10 cellular contexts compared by ENCODE assay signal in the genomic region with DNA sequence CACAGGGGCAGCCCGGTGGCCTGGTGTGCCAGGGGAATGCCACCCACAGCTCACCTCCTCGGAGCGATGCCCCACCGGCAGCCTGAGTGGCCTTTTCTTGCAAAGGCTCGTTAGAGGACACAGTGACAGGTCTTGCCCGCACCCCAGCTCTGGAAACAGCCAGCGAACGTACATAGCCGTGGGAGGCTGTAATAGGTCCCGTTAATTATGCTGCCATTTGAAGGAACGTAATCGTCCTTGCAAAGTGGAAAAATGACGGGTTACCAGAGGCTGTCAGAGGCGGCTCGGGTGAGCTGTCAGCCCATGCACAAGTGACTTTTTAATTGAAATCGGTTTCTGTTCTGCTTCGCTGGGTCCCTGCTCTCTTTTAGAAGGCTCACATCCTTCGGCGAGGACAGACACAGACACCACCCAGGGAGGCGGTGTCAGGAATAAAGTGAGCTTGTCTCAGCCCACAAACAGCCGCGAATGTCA.
DNase-seq lines count a peak whose midpoint lies in the region; ATAC-seq lines count a peak whose summit lies in the region.
"Had no signal": no experiment of that assay in that cellular context is flagged by ENCODE, and none has a peak within 500 bp of the region (broad histone marks: within the 10 kb centered on the region; RNA-seq: fewer than 3 reads in every experiment).

No MANE protein-coding gene starts in this region.

- no peak for ATAC-seq in HG03520 (IDR thresholded peaks at IDR 0.05; ENCODE audit: unreplicated experiment)
- no peak for ATAC-seq in activated CD4-positive, CD25-positive, alpha-beta regulatory T cell treated with anti-CD3 and anti-CD28 coated beads, Interleukin-2, amount 50 U/mL, for 24 hours
- ATAC-seq: left cardiac atrium had no signal

- DNase-seq in EH (ENCODE audit: low read depth) (peak; percentile 23), NCI-H2171 treated with DMSO at 0.1 percent for 48 hours (lab: John Stamatoyannopoulos, UW) (peak; percentile 52), nucleus accumbens (lab: John Stamatoyannopoulos, UW) (peak in 32 of 56 donors; percentile 2 to 66 (median 28)), AG08396 (ENCODE audit: low spot score) (no peak), amniotic stem cell (lab: John Stamatoyannopoulos, UW) (no peak)
- DNase-seq: left cardiac atrium; stimulated activated CD4-positive, alpha-beta T cell treated with anti-CD3 and anti-CD28 coated beads, Interleukin-12 subunit alpha, Interleukin-12 subunit beta, amount 100 ng/mL, for 4 hours had no signal

- peaks cover 14% of the 10 kb centered on the region for H3K4me1 ChIP-seq in ectodermal cell (ENCODE audit: control insufficient read depth, insufficient read depth, low read length)

- 54 to 55% methylated on average over 22 of the region's 22 CpGs for WGBS in ectodermal cell, 2 experiments

- H3K36me3 ChIP-seq in ectodermal cell (ENCODE audit: control insufficient read depth, insufficient read depth, low read length), result no peaks in the 10 kb centered on the region

- peak overlapping the region; percentile 55 for H3K27ac ChIP-seq in ectodermal cell (ENCODE audit: insufficient read depth, low read depth, low read length, poor library complexity, severe bottlenecking)

- H3K4me3 ChIP-seq in ectodermal cell (ENCODE audit: insufficient read depth, low read depth, low read length), result no peak overlapping the region

- no peaks in the 10 kb centered on the region for H3K9me3 ChIP-seq in ectodermal cell (ENCODE audit: control insufficient read depth, low read length)

- no peaks in the 10 kb centered on the region for H3K27me3 ChIP-seq in ectodermal cell (ENCODE audit: control insufficient read depth, insufficient read depth, low read length, poor library complexity, severe bottlenecking)

Comparison
In these comparisons a context has a peak if more than half of its experiments do, and no peak if none do; other contexts are left out.
1. DNase-seq: peak in EH (single experiment), NCI-H2171 treated with DMSO at 0.1 percent for 48 hours (single experiment) and nucleus accumbens (32 of 56); none in AG08396 (single experiment) and amniotic stem cell (single experiment).